ENCODE assay signal across 2 cellular contexts in genomic region chr2:240250150-240250984, GRCh38.
TF ChIP-seq lines count a peak whose summit lies in the region.

No MANE protein-coding gene starts in this region.

TF ChIP-seq in GM23338, 12 proteins besides CTCF, POLR2A, EP300 and RAD21:
- no peak for TF ChIP-seq CREB1 (CRISPR knock-in tag; IDR thresholded peaks at IDR 0.05; ENCODE audit: low read depth)
- no peak for TF ChIP-seq ZNF114 (CRISPR knock-in tag; IDR thresholded peaks at IDR 0.05)
- no peak for TF ChIP-seq EZH2 (IDR thresholded peaks at IDR 0.05; ENCODE audit: low read depth, unreplicated experiment)
- no peak for TF ChIP-seq JUNB (IDR thresholded peaks at IDR 0.05; ENCODE audit: unreplicated experiment)
- TF ChIP-seq ZNF331 (CRISPR knock-in tag; IDR thresholded peaks at IDR 0.05; ENCODE audit: low read depth) = no peak
- TF ChIP-seq ZNF462 (CRISPR knock-in tag; IDR thresholded peaks at IDR 0.05) = no peak
- no peak for TF ChIP-seq POLR2AphosphoS5 (IDR thresholded peaks at IDR 0.05; ENCODE audit: low read depth)
- no peak for TF ChIP-seq REST (IDR thresholded peaks at IDR 0.05; ENCODE audit: unreplicated experiment)
- no peak for TF ChIP-seq NANOG (IDR thresholded peaks at IDR 0.05; ENCODE audit: borderline replicate concordance)
- TF ChIP-seq STAT1 (IDR thresholded peaks at IDR 0.05; ENCODE audit: unreplicated experiment) = no peak

TF ChIP-seq in HepG2, 621 proteins besides CTCF, POLR2A, EP300 and RAD21:
- 0 out of 2 replicates have a peak, but pooled peaks have one; percentile 6 for TF ChIP-seq ZNF772 (CRISPR knock-in tag; IDR thresholded peaks at IDR 0.05)
- TF ChIP-seq ZNF550 (CRISPR knock-in tag; IDR thresholded peaks at IDR 0.05; ENCODE audit: borderline replicate concordance) = 0 out of 2 replicates have a peak, but pooled peaks have one; percentile 16
- 0 out of 2 replicates have a peak, but pooled peaks have one; percentile 41 for TF ChIP-seq SP2 (CRISPR knock-in tag; IDR thresholded peaks at IDR 0.05)
- peak; percentile 8; the same call in 1 of the 2 replicates for TF ChIP-seq ZNF800 (CRISPR knock-in tag; IDR thresholded peaks at IDR 0.05)
- peak; percentile 79 for TF ChIP-seq PBX2 (CRISPR knock-in tag; IDR thresholded peaks at IDR 0.05)
- TF ChIP-seq BRCA1 (CRISPR knock-in tag; IDR thresholded peaks at IDR 0.05) = no peak
- no peak for TF ChIP-seq ZBTB40 (IDR thresholded peaks at IDR 0.05)
- 0 out of 2 replicates have a peak, but pooled peaks have one; percentile 14 for TF ChIP-seq ZBTB40 (CRISPR knock-in tag; IDR thresholded peaks at IDR 0.05)
- 0 out of 2 replicates have a peak, but pooled peaks have one; percentile 7 for TF ChIP-seq BRD4 (CRISPR knock-in tag; IDR thresholded peaks at IDR 0.05)
- peak; percentile 69 for TF ChIP-seq NFYC (CRISPR knock-in tag; IDR thresholded peaks at IDR 0.05)
- TF ChIP-seq ZNF451 (CRISPR knock-in tag; IDR thresholded peaks at IDR 0.05) = 0 out of 2 replicates have a peak, but pooled peaks have one; percentile 13
- TF ChIP-seq ZNF572 (CRISPR knock-in tag; IDR thresholded peaks at IDR 0.05) = 0 out of 2 replicates have a peak, but pooled peaks have one; percentile 35
- TF ChIP-seq NFAT5 (CRISPR knock-in tag; IDR thresholded peaks at IDR 0.05) = no peak
- TF ChIP-seq POLR2AphosphoS2 (IDR thresholded peaks at IDR 0.05; ENCODE audit: low read depth, low read length) = no peak
- no peak for TF ChIP-seq ZNF75D (CRISPR knock-in tag; IDR thresholded peaks at IDR 0.05; ENCODE audit: borderline replicate concordance)
- 0 out of 2 replicates have a peak, but pooled peaks have one; percentile 53 for TF ChIP-seq EED (CRISPR knock-in tag; IDR thresholded peaks at IDR 0.05)
- TF ChIP-seq ZNF510 (CRISPR knock-in tag; IDR thresholded peaks at IDR 0.05; ENCODE audit: low read depth) = no peak
- no peak for TF ChIP-seq CENPT (CRISPR knock-in tag; IDR thresholded peaks at IDR 0.05; ENCODE audit: low read depth)
- no peak for TF ChIP-seq FOXP4 (CRISPR knock-in tag; IDR thresholded peaks at IDR 0.05)
- TF ChIP-seq NFYB (CRISPR knock-in tag; IDR thresholded peaks at IDR 0.05) = peak; percentile 60
